In genomic region chr6:142372348-142372747, GRCh38 we compare ENCODE assay signal across 14 cellular contexts.
DNase-seq lines count a peak whose midpoint lies in the region; ATAC-seq, FAIRE-seq and TF ChIP-seq lines count a peak whose summit lies in the region.
"Had no signal": no experiment of that assay in that cellular context is flagged by ENCODE, and none has a peak within 500 bp of the region (broad histone marks: within the 10 kb centered on the region; RNA-seq: fewer than 3 reads in every experiment).

No MANE protein-coding gene starts in this region.

- H3K27ac ChIP-seq in HCT116 (ENCODE audit: low read depth, low read length) (peak overlapping the region; percentile 92), RWPE2 (ENCODE audit: poor library complexity, severe bottlenecking) (peak overlapping the region; percentile 98), pancreas (peak overlapping the region in 2 of 4 donors; percentile 9)
- H3K27ac ChIP-seq: esophagus squamous epithelium, sigmoid colon had no signal

- no peak for FAIRE-seq in pancreas (lab: Jason Lieb, UNC)

- peak overlapping the region in 1 of 2 experiments; percentile 14; a peak in 1 of 4 replicates for H3K4me3 ChIP-seq in HCT116 (replicated peaks in 1 of 2; ENCODE audit: low read depth in 1 of 2, low read length in 2 of 2)
- no peak overlapping the region for H3K4me3 ChIP-seq in RWPE2 (ENCODE audit: severe bottlenecking)
- H3K4me3 ChIP-seq in fibroblast of villous mesenchyme (ENCODE audit: low read depth, low read length), result no peak overlapping the region
- no peak overlapping the region for H3K4me3 ChIP-seq in pancreas
- H3K4me3 ChIP-seq: esophagus squamous epithelium, sigmoid colon had no signal

- TF ChIP-seq CTCF in HCT116 (IDR thresholded peaks at IDR 0.05 in 2 of 3, conservative IDR thresholded peaks at IDR 0.05 in 1 of 3; ENCODE audit: borderline replicate concordance in 1 of 3, insufficient read depth in 1 of 3, low read depth in 2 of 3, low read length in 2 of 3), result no peak
- TF ChIP-seq CTCF in RWPE2 (IDR thresholded peaks at IDR 0.05; ENCODE audit: poor library complexity, severe bottlenecking), result peak; percentile 20
- TF ChIP-seq CTCF in fibroblast of villous mesenchyme (IDR thresholded peaks at IDR 0.05; ENCODE audit: insufficient read depth, low read depth, low read length), result no peak
- TF ChIP-seq CTCF in pancreas (IDR thresholded peaks at IDR 0.05), result no peak

- H2AFZ ChIP-seq in HCT116 (ENCODE audit: low read depth, low read length, poor library complexity, severe bottlenecking), result no peak overlapping the region

- H3K9me3 ChIP-seq in HCT116 (ENCODE audit: control insufficient read depth in 1 of 2, insufficient read depth in 1 of 2, low read depth in 1 of 2, low read length in 2 of 2), result no peaks in the 10 kb centered on the region
- no peaks in the 10 kb centered on the region for H3K9me3 ChIP-seq in RWPE2 (ENCODE audit: severe bottlenecking)
- H3K9me3 ChIP-seq in pancreas, result no peaks in the 10 kb centered on the region
- H3K9me3 ChIP-seq: esophagus squamous epithelium, sigmoid colon had no signal

- peak overlapping the region; percentile 66 for H3K4me2 ChIP-seq in HCT116 (ENCODE audit: low read length)

- CTCF ChIA-PET in HCT116 (lab: Charles Lee), result no interaction called here

- WGBS in pancreas, 2 donors, result 58 to 72% methylated on average over 2 of the region's 2 CpGs

- no peaks in the 10 kb centered on the region for H3K36me3 ChIP-seq in HCT116 (ENCODE audit: control insufficient read depth in 1 of 2, insufficient read depth in 2 of 2, low read length in 2 of 2)
- H3K36me3 ChIP-seq in RWPE2 (ENCODE audit: low read depth), result peaks cover 12% of the 10 kb centered on the region
- H3K36me3 ChIP-seq in pancreas, result no peaks in the 10 kb centered on the region
- H3K36me3 ChIP-seq: sigmoid colon had no signal

- peak overlapping the region; percentile 52 for H3K9ac ChIP-seq in HCT116 (ENCODE audit: low read length)

- no peaks in the 10 kb centered on the region for H4K20me1 ChIP-seq in HCT116 (ENCODE audit: insufficient read depth)

- H3K9me2 ChIP-seq in HCT116 (ENCODE audit: insufficient read depth), result no peaks in the 10 kb centered on the region

- no peak for TF ChIP-seq POLR2A in HCT116 (IDR thresholded peaks at IDR 0.05; ENCODE audit: borderline replicate concordance, extremely low read depth, insufficient read depth, insufficient read length)

- POLR2A ChIA-PET in HCT116 (lab: Charles Lee), result no interaction called here

- H3K27me3 ChIP-seq in HCT116 (ENCODE audit: insufficient read depth, low read length), result no peaks in the 10 kb centered on the region
- no peaks in the 10 kb centered on the region for H3K27me3 ChIP-seq in RWPE2 (ENCODE audit: insufficient read depth, poor library complexity, severe bottlenecking)
- H3K27me3 ChIP-seq in pancreas, result no peaks in the 10 kb centered on the region
- H3K27me3 ChIP-seq: esophagus squamous epithelium, sigmoid colon had no signal

- BruUV-seq in HCT116 (replicated peaks; lab: Mats Ljungman, UMichigan), result no TSS peak

- peaks cover 45% of the 10 kb centered on the region for H3K79me2 ChIP-seq in HCT116 (ENCODE audit: insufficient read depth, low read length)

- RAD21 ChIA-PET in HCT116 (lab: Charles Lee; ENCODE audit: low non-redundant PET in 1 of 2, low total read pairs in 2 of 2, uncharacterized antibody in 2 of 2, unreplicated experiment in 2 of 2), result no interaction called here

- ATAC-seq in HCT116 (peak; percentile 64), RWPE2 (ENCODE audit: low read depth) (peak; percentile 75), pancreas (peak in 3 of 4 donors; percentile 33 to 63 (median 33)), GM18868 (IDR thresholded peaks at IDR 0.05; ENCODE audit: unreplicated experiment) (no peak)

- H3K4me1 ChIP-seq in HCT116 (ENCODE audit: control insufficient read depth in 1 of 2, insufficient read depth in 2 of 2, low read length in 2 of 2), result peaks cover 62 to 64% of the 10 kb centered on the region in 2 experiments
- peaks cover 55% of the 10 kb centered on the region for H3K4me1 ChIP-seq in RWPE2 (ENCODE audit: insufficient read depth, poor library complexity, severe bottlenecking)
- H3K4me1 ChIP-seq in pancreas, result peaks cover under 1 to 17% (median 13%) of the 10 kb centered on the region in 3 donors

- DNase-seq in HCT116 (ENCODE audit: low read depth, low spot score) (peak; percentile 84), RWPE2 (ENCODE audit: low spot score) (peak; percentile 89), fibroblast of villous mesenchyme (ENCODE audit: low read depth) (peak; percentile 57), pancreas (no peak), NCI-H69 (lab: John Stamatoyannopoulos, UW) (no peak), GF-D8 (lab: John Stamatoyannopoulos, UW) (no peak), GOT3 (lab: John Stamatoyannopoulos, UW) (no peak)
- DNase-seq: activated CD4-positive, alpha-beta memory T cell treated with anti-CD3 and anti-CD28 coated beads, Interleukin-2, amount 10 ng/mL, durations not matched to agents 7 days and 5 days; activated effector memory CD4-positive, alpha-beta T cell treated with anti-CD3 and anti-CD28 coated beads, Interleukin-2, amount 50 U/mL, for 16 hours; CD8-positive, alpha-beta memory T cell; esophagus squamous epithelium; NCI-H2227 treated with DMSO at 0.1 percent for 48 hours; sigmoid colon had no signal

- intact Hi-C loops in HCT116 (cut with micrococcal nuclease), result no loop called here
- intact Hi-C loops in pancreas (cut with DNase I), result no loop called here

- TF ChIP-seq RAD21 in HCT116 (IDR thresholded peaks at IDR 0.05; ENCODE audit: low read depth), result peak; percentile 42; the same call in 1 of the 2 replicates

TF ChIP-seq in HCT116, 20 proteins besides CTCF, POLR2A, EP300 and RAD21:
- TF ChIP-seq YY1 (IDR thresholded peaks at IDR 0.05; ENCODE audit: extremely low read depth, insufficient replicate concordance, low read depth, low read length), result peak; percentile 26
- TF ChIP-seq ZNF274 (IDR thresholded peaks at IDR 0.05; ENCODE audit: low read depth, low read length), result no peak
- TF ChIP-seq FOSL1 (IDR thresholded peaks at IDR 0.05; ENCODE audit: low read depth), result peak; percentile 75
- peak; percentile 91 for TF ChIP-seq MAX (IDR thresholded peaks at IDR 0.05)
- TF ChIP-seq CEBPB (IDR thresholded peaks at IDR 0.05; ENCODE audit: low read depth), result peak; percentile 63
- peak; percentile 87 for TF ChIP-seq SP1 (IDR thresholded peaks at IDR 0.05; ENCODE audit: low read depth)
- peak; percentile 56; the same call in 1 of the 2 replicates for TF ChIP-seq SRF (IDR thresholded peaks at IDR 0.05; ENCODE audit: low read depth)
- no peak for TF ChIP-seq EGR1 (IDR thresholded peaks at IDR 0.05; ENCODE audit: low read depth)
- TF ChIP-seq SIN3A (IDR thresholded peaks at IDR 0.05; ENCODE audit: low read depth), result peak; percentile 79
- peak; percentile 89 for TF ChIP-seq CBX3 (IDR thresholded peaks at IDR 0.05; ENCODE audit: low read depth)
- TF ChIP-seq POLR2AphosphoS5 (IDR thresholded peaks at IDR 0.05; ENCODE audit: low read depth, low read length), result peak; percentile 42; the same call in 1 of the 2 replicates
- peak; percentile 89 for TF ChIP-seq JUND (IDR thresholded peaks at IDR 0.05)
- TF ChIP-seq EZH2phosphoT487 (IDR thresholded peaks at IDR 0.05; ENCODE audit: borderline replicate concordance), result no peak
- TF ChIP-seq ATF3 (IDR thresholded peaks at IDR 0.05), result peak; percentile 83

Comparison
In these comparisons a context has a peak if more than half of its experiments do, and no peak if none do; other contexts are left out.
1. DNase-seq: peak in HCT116 (single experiment), RWPE2 (single experiment) and fibroblast of villous mesenchyme (single experiment); none in pancreas (0 of 6), NCI-H69 (single experiment), GF-D8 (single experiment) and GOT3 (single experiment).